Comparison of ENCODE assay signal across 27 cellular contexts in the genomic region with DNA sequence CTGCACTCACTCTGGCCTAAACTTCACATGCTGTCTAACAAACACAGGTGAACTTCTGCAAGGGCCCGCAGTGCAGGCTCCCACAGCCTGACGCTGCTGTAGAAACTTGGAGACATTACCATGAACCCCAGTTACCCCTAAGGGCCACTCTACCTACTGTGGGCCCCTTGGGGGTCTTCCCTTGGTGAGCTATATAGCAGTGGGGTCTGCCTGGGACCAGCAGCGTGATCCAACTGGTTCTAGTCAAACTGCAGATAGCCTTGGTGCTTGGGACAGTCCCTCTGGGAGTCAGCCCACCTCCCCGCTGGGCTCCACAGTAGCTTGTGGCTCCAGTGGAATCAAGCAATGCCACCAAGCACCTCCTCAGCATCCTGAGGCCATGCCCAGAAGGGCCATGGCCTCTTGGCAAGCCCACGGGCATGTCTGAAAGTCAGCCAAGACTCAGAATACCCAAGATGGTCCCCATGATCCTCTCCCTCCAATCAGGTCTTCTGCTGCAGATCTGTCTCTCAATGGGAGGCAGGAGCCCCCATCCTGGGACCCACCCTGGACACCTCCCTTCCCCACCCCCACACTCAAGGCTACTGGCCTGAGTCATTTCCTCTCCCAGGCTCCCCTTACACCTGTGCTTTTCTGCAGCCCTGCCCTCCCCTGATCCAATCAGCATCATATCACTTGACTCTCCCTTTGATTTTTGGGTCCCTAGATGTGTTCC.
"Had no signal": no experiment of that assay in that cellular context is flagged by ENCODE, and none has a peak within 500 bp of the region (broad histone marks: within the 10 kb centered on the region; RNA-seq: fewer than 3 reads in every experiment).

No MANE protein-coding gene starts in this region.

- H3K4me3 Mint-ChIP-seq: activated B cell treated with CpG ODN at 0.5 μM for 24 hours; activated CD4-positive, alpha-beta T cell treated with anti-CD3 and anti-CD28 coated beads, Interleukin-2, amount 10 ng/mL, durations not matched to agents 24 days and 14 days; activated CD8-positive, alpha-beta memory T cell treated with anti-CD3 and anti-CD28 coated beads, Interleukin-2, amount 10 ng/mL, durations not matched to agents 7 days and 5 days; activated naive CD4-positive, alpha-beta T cell treated with anti-CD3 and anti-CD28 coated beads, Interleukin-2, amount 50 U/mL, for 24 hours; activated T-cell treated with anti-CD3 and anti-CD28 coated beads, Interleukin-2, amount 50 U/mL, for 24 hours; activated T-helper 1 cell treated with anti-CD3 and anti-CD28 coated beads, Interleukin-12 subunit alpha, Interleukin-12 subunit beta, Interleukin-2, Interleukin-4 antibody, amounts not matched to agents 30 ng/mL and 10 ng/mL and 1 ng/mL, durations not matched to agents 14 hours and 24 hours and 36 hours; T-cell had no signal

- H3K4me1 Mint-ChIP-seq: activated B cell treated with CpG ODN at 0.5 μM for 24 hours; activated CD4-positive, alpha-beta T cell treated with anti-CD3 and anti-CD28 coated beads, Interleukin-2, amount 10 ng/mL, durations not matched to agents 24 days and 14 days; activated CD8-positive, alpha-beta memory T cell treated with anti-CD3 and anti-CD28 coated beads, Interleukin-2, amount 10 ng/mL, durations not matched to agents 7 days and 5 days; activated naive CD4-positive, alpha-beta T cell treated with anti-CD3 and anti-CD28 coated beads, Interleukin-2, amount 50 U/mL, for 24 hours; IgD-negative memory B cell; T-cell had no signal

- H3K36me3 Mint-ChIP-seq: activated CD8-positive, alpha-beta memory T cell treated with anti-CD3 and anti-CD28 coated beads, Interleukin-2, amount 10 ng/mL, durations not matched to agents 7 days and 5 days; activated naive CD4-positive, alpha-beta T cell treated with anti-CD3 and anti-CD28 coated beads, Interleukin-2, amount 50 U/mL, for 24 hours; T-cell had no signal

- H3K27me3 ChIP-seq: brain microvascular endothelial cell, cardiac muscle cell had no signal

- H3K36me3 ChIP-seq: brain microvascular endothelial cell, cardiac muscle cell had no signal

- ATAC-seq: activated CD8-positive, alpha-beta memory T cell treated with anti-CD3 and anti-CD28 coated beads, Interleukin-2, amount 10 ng/mL, durations not matched to agents 7 days and 5 days; Right ventricle myocardium inferior; T-cell had no signal

- DNase-seq: activated B cell treated with CpG ODN at 0.5 μM for 24 hours; activated CD4-positive, alpha-beta T cell treated with anti-CD3 and anti-CD28 coated beads for 1 hour; activated CD4-positive, alpha-beta T cell treated with anti-CD3 and anti-CD28 coated beads, Interleukin-2, amount 10 ng/mL, durations not matched to agents 24 days and 14 days; activated CD4-positive, alpha-beta T cell treated with anti-CD3 and anti-CD28 coated beads, Interleukin-2, amount 50 U/mL, for 48 hours; activated CD8-positive, alpha-beta memory T cell treated with anti-CD3 and anti-CD28 coated beads, Interleukin-2, amount 10 ng/mL, durations not matched to agents 7 days and 5 days; activated effector memory CD4-positive, alpha-beta T cell treated with Interleukin-2 at 50 U/mL for 16 hours; activated naive CD4-positive, alpha-beta T cell; activated T-cell treated with anti-CD3 and anti-CD28 coated beads, Interleukin-2, amount 50 U/mL, for 24 hours; amygdala; brain microvascular endothelial cell; KG1; NCI-H1048; NCI-H1417; NCI-H1694 treated with DMSO at 0.1 percent for 48 hours; NCI-H2081 treated with DMSO at 0.1 percent for 48 hours; NCI-H446; NCI-H524; PC-9; T-cell; T-helper 2 cell; T1000 had no signal

- H3K27ac Mint-ChIP-seq: activated B cell treated with CpG ODN at 0.5 μM for 24 hours; activated CD4-positive, alpha-beta T cell treated with anti-CD3 and anti-CD28 coated beads, Interleukin-2, amount 10 ng/mL, durations not matched to agents 24 days and 14 days; activated CD8-positive, alpha-beta memory T cell treated with anti-CD3 and anti-CD28 coated beads, Interleukin-2, amount 10 ng/mL, durations not matched to agents 7 days and 5 days; activated naive CD4-positive, alpha-beta T cell treated with anti-CD3 and anti-CD28 coated beads, Interleukin-2, amount 50 U/mL, for 24 hours; activated T-cell treated with anti-CD3 and anti-CD28 coated beads, Interleukin-2, amount 50 U/mL, for 24 hours; activated T-helper 1 cell treated with anti-CD3 and anti-CD28 coated beads, Interleukin-12 subunit alpha, Interleukin-12 subunit beta, Interleukin-2, Interleukin-4 antibody, amounts not matched to agents 30 ng/mL and 10 ng/mL and 1 ng/mL, durations not matched to agents 14 hours and 24 hours and 36 hours; IgD-negative memory B cell; T-cell had no signal

- H3K27ac ChIP-seq: brain microvascular endothelial cell, cardiac muscle cell, PC-9, SK-N-MC had no signal

- H3K4me3 ChIP-seq: cardiac muscle cell, PC-9, SK-N-MC had no signal

- H3K27me3 Mint-ChIP-seq: activated B cell treated with CpG ODN at 0.5 μM for 24 hours; activated CD4-positive, alpha-beta T cell treated with anti-CD3 and anti-CD28 coated beads, Interleukin-2, amount 10 ng/mL, durations not matched to agents 24 days and 14 days; activated CD8-positive, alpha-beta memory T cell treated with anti-CD3 and anti-CD28 coated beads, Interleukin-2, amount 10 ng/mL, durations not matched to agents 7 days and 5 days; activated naive CD4-positive, alpha-beta T cell treated with anti-CD3 and anti-CD28 coated beads, Interleukin-2, amount 50 U/mL, for 24 hours; activated T-cell treated with anti-CD3 and anti-CD28 coated beads, Interleukin-2, amount 50 U/mL, for 24 hours; IgD-negative memory B cell had no signal
